Comparison of ENCODE assay signal across 1 cellular context in genomic region chr10:69356187-69356586, GRCh38.
TF ChIP-seq lines count a peak whose summit lies in the region.

No MANE protein-coding gene starts in this region.

TF ChIP-seq in WTC11, 78 proteins besides CTCF, POLR2A, EP300 and RAD21:
- TF ChIP-seq ARID4B (CRISPR knock-in tag; IDR thresholded peaks at IDR 0.05; ENCODE audit: borderline replicate concordance) = no peak
- no peak for TF ChIP-seq CDX4 (CRISPR knock-in tag; IDR thresholded peaks at IDR 0.05; ENCODE audit: borderline replicate concordance)
- peak; percentile 75; the same call in 1 of the 2 replicates for TF ChIP-seq ZNF121 (CRISPR knock-in tag; IDR thresholded peaks at IDR 0.05)
